1 cellular context compared by ENCODE assay signal in the genomic region with DNA sequence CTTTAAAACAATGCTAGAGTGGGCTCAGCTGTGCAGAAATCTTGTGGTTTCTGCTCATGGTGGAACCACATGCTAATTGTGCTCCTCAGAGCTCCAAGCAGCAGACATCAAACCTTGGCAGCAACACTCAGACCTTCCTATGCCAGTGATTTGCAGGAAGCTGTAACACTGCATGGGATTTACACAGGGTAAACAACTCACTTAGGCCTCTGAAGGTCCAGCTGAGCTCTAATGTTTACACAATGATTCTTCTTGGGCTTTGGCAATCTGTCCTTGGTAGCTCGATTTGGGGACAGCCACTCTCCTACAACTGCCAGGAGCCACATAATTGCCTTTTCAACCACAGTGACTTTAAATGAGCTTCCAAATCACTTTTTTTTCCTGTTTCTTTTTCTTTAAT.
TF ChIP-seq lines count a peak whose summit lies in the region.

No MANE protein-coding gene starts in this region.

TF ChIP-seq in HepG2, 621 proteins besides CTCF, POLR2A, EP300 and RAD21 (continued from another document and continues in another):
- TF ChIP-seq, protein P1, sequence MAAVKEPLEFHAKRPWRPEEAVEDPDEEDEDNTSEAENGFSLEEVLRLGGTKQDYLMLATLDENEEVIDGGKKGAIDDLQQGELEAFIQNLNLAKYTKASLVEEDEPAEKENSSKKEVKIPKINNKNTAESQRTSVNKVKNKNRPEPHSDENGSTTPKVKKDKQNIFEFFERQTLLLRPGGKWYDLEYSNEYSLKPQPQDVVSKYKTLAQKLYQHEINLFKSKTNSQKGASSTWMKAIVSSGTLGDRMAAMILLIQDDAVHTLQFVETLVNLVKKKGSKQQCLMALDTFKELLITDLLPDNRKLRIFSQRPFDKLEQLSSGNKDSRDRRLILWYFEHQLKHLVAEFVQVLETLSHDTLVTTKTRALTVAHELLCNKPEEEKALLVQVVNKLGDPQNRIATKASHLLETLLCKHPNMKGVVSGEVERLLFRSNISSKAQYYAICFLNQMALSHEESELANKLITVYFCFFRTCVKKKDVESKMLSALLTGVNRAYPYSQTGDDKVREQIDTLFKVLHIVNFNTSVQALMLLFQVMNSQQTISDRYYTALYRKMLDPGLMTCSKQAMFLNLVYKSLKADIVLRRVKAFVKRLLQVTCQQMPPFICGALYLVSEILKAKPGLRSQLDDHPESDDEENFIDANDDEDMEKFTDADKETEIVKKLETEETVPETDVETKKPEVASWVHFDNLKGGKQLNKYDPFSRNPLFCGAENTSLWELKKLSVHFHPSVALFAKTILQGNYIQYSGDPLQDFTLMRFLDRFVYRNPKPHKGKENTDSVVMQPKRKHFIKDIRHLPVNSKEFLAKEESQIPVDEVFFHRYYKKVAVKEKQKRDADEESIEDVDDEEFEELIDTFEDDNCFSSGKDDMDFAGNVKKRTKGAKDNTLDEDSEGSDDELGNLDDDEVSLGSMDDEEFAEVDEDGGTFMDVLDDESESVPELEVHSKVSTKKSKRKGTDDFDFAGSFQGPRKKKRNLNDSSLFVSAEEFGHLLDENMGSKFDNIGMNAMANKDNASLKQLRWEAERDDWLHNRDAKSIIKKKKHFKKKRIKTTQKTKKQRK (IDR thresholded peaks at IDR 0.05; ENCODE audit: low read length) = no peak
- TF ChIP-seq, protein P2, sequence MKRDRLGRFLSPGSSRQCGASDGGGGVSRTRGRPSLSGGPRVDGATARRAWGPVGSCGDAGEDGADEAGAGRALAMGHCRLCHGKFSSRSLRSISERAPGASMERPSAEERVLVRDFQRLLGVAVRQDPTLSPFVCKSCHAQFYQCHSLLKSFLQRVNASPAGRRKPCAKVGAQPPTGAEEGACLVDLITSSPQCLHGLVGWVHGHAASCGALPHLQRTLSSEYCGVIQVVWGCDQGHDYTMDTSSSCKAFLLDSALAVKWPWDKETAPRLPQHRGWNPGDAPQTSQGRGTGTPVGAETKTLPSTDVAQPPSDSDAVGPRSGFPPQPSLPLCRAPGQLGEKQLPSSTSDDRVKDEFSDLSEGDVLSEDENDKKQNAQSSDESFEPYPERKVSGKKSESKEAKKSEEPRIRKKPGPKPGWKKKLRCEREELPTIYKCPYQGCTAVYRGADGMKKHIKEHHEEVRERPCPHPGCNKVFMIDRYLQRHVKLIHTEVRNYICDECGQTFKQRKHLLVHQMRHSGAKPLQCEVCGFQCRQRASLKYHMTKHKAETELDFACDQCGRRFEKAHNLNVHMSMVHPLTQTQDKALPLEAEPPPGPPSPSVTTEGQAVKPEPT (CRISPR knock-in tag; IDR thresholded peaks at IDR 0.05; ENCODE audit: low read depth) = no peak
- TF ChIP-seq, protein P3, sequence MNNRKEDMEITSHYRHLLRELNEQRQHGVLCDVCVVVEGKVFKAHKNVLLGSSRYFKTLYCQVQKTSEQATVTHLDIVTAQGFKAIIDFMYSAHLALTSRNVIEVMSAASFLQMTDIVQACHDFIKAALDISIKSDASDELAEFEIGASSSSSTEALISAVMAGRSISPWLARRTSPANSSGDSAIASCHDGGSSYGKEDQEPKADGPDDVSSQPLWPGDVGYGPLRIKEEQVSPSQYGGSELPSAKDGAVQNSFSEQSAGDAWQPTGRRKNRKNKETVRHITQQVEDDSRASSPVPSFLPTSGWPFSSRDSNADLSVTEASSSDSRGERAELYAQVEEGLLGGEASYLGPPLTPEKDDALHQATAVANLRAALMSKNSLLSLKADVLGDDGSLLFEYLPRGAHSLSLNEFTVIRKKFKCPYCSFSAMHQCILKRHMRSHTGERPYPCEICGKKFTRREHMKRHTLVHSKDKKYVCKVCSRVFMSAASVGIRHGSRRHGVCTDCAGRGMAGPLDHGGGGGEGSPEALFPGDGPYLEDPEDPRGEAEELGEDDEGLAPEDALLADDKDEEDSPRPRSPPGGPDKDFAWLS (CRISPR knock-in tag; IDR thresholded peaks at IDR 0.05; ENCODE audit: borderline replicate concordance) = no peak
- TF ChIP-seq HNRNPLL (IDR thresholded peaks at IDR 0.05; ENCODE audit: low read depth, low read length, poor library complexity, severe bottlenecking) (no peak), NONO (IDR thresholded peaks at IDR 0.05) (no peak), NONO (CRISPR knock-in tag; conservative IDR thresholded peaks at IDR 0.05) (no peak; the same call in 1 of the 2 replicates), ZFP82 (CRISPR knock-in tag; IDR thresholded peaks at IDR 0.05; ENCODE audit: borderline replicate concordance) (no peak), ZSCAN21 (CRISPR knock-in tag; IDR thresholded peaks at IDR 0.05; ENCODE audit: borderline replicate concordance) (0 out of 2 replicates have a peak, but pooled peaks have one; percentile 31), NR2F1 (CRISPR knock-in tag; IDR thresholded peaks at IDR 0.05) (no peak), ZNF674 (CRISPR knock-in tag; IDR thresholded peaks at IDR 0.05; ENCODE audit: low read depth) (no peak), MLLT10 (CRISPR knock-in tag; IDR thresholded peaks at IDR 0.05) (no peak), ZNF878 (CRISPR knock-in tag; IDR thresholded peaks at IDR 0.05) (no peak), GATAD2A (CRISPR knock-in tag; IDR thresholded peaks at IDR 0.05) (peak; percentile 92), ZNF432 (CRISPR knock-in tag; IDR thresholded peaks at IDR 0.05; ENCODE audit: borderline replicate concordance) (no peak), SIX4 (CRISPR knock-in tag; IDR thresholded peaks at IDR 0.05) (no peak), ZNF337 (CRISPR knock-in tag; IDR thresholded peaks at IDR 0.05; ENCODE audit: borderline replicate concordance, low read depth) (no peak), ZFP37 (CRISPR knock-in tag; IDR thresholded peaks at IDR 0.05; ENCODE audit: borderline replicate concordance) (no peak), NFATC3 (CRISPR knock-in tag; IDR thresholded peaks at IDR 0.05) (no peak), KMT2B (CRISPR knock-in tag; IDR thresholded peaks at IDR 0.05) (no peak), PHF20 (CRISPR knock-in tag; IDR thresholded peaks at IDR 0.05) (no peak), ZSCAN9 (CRISPR knock-in tag; IDR thresholded peaks at IDR 0.05; ENCODE audit: borderline replicate concordance) (0 out of 2 replicates have a peak, but pooled peaks have one; percentile 28), SYNCRIP (IDR thresholded peaks at IDR 0.05; ENCODE audit: insufficient read depth, low read depth, low read length) (no peak), TAF1 (CRISPR knock-in tag; IDR thresholded peaks at IDR 0.05) (no peak), ARNTL (CRISPR knock-in tag; IDR thresholded peaks at IDR 0.05) (no peak), ZNF354B (CRISPR knock-in tag; IDR thresholded peaks at IDR 0.05) (no peak), ZMYM3 (CRISPR knock-in tag; IDR thresholded peaks at IDR 0.05) (0 out of 2 replicates have a peak, but pooled peaks have one; percentile 49), SRSF1 (optimal IDR thresholded peaks at IDR 0.05; ENCODE audit: low read depth, low read length) (no peak), TBL1XR1 (IDR thresholded peaks at IDR 0.05; ENCODE audit: borderline replicate concordance, low read length, partially characterized antibody) (no peak), SNRNP70 (IDR thresholded peaks at IDR 0.05; ENCODE audit: low read depth, low read length) (no peak), NFYC (CRISPR knock-in tag; IDR thresholded peaks at IDR 0.05) (no peak), ZNF382 (CRISPR knock-in tag; IDR thresholded peaks at IDR 0.05; ENCODE audit: borderline replicate concordance) (no peak), SOX13 (IDR thresholded peaks at IDR 0.05) (no peak), SOX13 (CRISPR knock-in tag; conservative IDR thresholded peaks at IDR 0.05 in 1 of 2, IDR thresholded peaks at IDR 0.05 in 1 of 2) (peak in 1 of 2 experiments; percentile 83; a peak in 2 of 4 replicates), ZNF703 (CRISPR knock-in tag; IDR thresholded peaks at IDR 0.05; ENCODE audit: borderline replicate concordance) (no peak), ZNF782 (CRISPR knock-in tag; IDR thresholded peaks at IDR 0.05; ENCODE audit: borderline replicate concordance) (no peak), RNF2 (conservative IDR thresholded peaks at IDR 0.05; ENCODE audit: low read depth) (no peak), ZNF747 (CRISPR knock-in tag; IDR thresholded peaks at IDR 0.05; ENCODE audit: borderline replicate concordance) (no peak), CENPT (CRISPR knock-in tag; IDR thresholded peaks at IDR 0.05; ENCODE audit: low read depth) (no peak)
- TF ChIP-seq, protein P4, sequence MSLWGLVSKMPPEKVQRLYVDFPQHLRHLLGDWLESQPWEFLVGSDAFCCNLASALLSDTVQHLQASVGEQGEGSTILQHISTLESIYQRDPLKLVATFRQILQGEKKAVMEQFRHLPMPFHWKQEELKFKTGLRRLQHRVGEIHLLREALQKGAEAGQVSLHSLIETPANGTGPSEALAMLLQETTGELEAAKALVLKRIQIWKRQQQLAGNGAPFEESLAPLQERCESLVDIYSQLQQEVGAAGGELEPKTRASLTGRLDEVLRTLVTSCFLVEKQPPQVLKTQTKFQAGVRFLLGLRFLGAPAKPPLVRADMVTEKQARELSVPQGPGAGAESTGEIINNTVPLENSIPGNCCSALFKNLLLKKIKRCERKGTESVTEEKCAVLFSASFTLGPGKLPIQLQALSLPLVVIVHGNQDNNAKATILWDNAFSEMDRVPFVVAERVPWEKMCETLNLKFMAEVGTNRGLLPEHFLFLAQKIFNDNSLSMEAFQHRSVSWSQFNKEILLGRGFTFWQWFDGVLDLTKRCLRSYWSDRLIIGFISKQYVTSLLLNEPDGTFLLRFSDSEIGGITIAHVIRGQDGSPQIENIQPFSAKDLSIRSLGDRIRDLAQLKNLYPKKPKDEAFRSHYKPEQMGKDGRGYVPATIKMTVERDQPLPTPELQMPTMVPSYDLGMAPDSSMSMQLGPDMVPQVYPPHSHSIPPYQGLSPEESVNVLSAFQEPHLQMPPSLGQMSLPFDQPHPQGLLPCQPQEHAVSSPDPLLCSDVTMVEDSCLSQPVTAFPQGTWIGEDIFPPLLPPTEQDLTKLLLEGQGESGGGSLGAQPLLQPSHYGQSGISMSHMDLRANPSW (CRISPR knock-in tag; IDR thresholded peaks at IDR 0.05; ENCODE audit: borderline replicate concordance) = no peak
- TF ChIP-seq, protein P5, sequence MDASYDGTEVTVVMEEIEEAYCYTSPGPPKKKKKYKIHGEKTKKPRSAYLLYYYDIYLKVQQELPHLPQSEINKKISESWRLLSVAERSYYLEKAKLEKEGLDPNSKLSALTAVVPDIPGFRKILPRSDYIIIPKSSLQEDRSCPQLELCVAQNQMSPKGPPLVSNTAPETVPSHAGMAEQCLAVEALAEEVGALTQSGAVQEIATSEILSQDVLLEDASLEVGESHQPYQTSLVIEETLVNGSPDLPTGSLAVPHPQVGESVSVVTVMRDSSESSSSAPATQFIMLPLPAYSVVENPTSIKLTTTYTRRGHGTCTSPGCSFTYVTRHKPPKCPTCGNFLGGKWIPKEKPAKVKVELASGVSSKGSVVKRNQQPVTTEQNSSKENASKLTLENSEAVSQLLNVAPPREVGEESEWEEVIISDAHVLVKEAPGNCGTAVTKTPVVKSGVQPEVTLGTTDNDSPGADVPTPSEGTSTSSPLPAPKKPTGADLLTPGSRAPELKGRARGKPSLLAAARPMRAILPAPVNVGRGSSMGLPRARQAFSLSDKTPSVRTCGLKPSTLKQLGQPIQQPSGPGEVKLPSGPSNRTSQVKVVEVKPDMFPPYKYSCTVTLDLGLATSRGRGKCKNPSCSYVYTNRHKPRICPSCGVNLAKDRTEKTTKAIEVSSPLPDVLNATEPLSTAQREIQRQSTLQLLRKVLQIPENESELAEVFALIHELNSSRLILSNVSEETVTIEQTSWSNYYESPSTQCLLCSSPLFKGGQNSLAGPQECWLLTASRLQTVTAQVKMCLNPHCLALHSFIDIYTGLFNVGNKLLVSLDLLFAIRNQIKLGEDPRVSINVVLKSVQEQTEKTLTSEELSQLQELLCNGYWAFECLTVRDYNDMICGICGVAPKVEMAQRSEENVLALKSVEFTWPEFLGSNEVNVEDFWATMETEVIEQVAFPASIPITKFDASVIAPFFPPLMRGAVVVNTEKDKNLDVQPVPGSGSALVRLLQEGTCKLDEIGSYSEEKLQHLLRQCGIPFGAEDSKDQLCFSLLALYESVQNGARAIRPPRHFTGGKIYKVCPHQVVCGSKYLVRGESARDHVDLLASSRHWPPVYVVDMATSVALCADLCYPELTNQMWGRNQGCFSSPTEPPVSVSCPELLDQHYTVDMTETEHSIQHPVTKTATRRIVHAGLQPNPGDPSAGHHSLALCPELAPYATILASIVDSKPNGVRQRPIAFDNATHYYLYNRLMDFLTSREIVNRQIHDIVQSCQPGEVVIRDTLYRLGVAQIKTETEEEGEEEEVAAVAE (CRISPR knock-in tag; IDR thresholded peaks at IDR 0.05; ENCODE audit: borderline replicate concordance) = 0 out of 2 replicates have a peak, but pooled peaks have one; percentile 42
- TF ChIP-seq, protein P6, sequence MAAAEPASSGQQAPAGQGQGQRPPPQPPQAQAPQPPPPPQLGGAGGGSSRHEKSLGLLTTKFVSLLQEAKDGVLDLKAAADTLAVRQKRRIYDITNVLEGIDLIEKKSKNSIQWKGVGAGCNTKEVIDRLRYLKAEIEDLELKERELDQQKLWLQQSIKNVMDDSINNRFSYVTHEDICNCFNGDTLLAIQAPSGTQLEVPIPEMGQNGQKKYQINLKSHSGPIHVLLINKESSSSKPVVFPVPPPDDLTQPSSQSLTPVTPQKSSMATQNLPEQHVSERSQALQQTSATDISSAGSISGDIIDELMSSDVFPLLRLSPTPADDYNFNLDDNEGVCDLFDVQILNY (CRISPR knock-in tag; conservative IDR thresholded peaks at IDR 0.05) = no peak
- TF ChIP-seq, protein P7, sequence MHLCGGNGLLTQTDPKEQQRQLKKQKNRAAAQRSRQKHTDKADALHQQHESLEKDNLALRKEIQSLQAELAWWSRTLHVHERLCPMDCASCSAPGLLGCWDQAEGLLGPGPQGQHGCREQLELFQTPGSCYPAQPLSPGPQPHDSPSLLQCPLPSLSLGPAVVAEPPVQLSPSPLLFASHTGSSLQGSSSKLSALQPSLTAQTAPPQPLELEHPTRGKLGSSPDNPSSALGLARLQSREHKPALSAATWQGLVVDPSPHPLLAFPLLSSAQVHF (CRISPR knock-in tag; IDR thresholded peaks at IDR 0.05) = no peak
- TF ChIP-seq, protein P8, sequence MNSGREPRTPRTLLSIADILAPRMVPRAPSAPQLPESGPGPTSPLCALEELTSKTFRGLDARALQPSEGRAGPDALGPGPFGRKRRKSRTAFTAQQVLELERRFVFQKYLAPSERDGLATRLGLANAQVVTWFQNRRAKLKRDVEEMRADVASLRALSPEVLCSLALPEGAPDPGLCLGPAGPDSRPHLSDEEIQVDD (CRISPR knock-in tag; IDR thresholded peaks at IDR 0.05; ENCODE audit: borderline replicate concordance) = no peak
- TF ChIP-seq, protein P9, sequence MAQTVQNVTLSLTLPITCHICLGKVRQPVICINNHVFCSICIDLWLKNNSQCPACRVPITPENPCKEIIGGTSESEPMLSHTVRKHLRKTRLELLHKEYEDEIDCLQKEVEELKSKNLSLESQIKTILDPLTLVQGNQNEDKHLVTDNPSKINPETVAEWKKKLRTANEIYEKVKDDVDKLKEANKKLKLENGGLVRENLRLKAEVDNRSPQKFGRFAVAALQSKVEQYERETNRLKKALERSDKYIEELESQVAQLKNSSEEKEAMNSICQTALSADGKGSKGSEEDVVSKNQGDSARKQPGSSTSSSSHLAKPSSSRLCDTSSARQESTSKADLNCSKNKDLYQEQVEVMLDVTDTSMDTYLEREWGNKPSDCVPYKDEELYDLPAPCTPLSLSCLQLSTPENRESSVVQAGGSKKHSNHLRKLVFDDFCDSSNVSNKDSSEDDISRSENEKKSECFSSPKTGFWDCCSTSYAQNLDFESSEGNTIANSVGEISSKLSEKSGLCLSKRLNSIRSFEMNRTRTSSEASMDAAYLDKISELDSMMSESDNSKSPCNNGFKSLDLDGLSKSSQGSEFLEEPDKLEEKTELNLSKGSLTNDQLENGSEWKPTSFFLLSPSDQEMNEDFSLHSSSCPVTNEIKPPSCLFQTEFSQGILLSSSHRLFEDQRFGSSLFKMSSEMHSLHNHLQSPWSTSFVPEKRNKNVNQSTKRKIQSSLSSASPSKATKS (CRISPR knock-in tag; IDR thresholded peaks at IDR 0.05) = no peak
